In the genomic region with DNA sequence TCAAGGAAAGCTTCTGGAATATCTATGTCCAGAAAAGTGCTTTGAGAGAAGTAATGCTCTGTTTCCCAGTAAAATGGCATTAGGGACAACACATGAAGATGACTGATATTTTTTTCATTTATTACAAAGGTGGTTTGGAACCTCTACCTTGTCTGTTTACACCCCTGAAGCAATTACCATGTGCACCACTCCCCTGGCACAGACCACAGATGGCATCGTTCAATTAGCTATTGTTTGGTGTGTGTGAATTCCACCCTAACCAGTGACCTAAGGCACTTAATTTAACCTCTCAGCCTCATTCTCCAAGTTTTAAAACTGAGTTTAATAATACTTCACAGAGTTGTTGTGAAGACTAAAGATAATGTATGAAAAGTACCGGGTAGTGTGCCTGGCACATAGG, we compare ENCODE assay signal across 17 cellular contexts.
"Had no signal": no experiment of that assay in that cellular context is flagged by ENCODE, and none has a peak within 500 bp of the region (broad histone marks: within the 10 kb centered on the region; RNA-seq: fewer than 3 reads in every experiment).

No MANE protein-coding gene starts in this region.

- H3K36me3 ChIP-seq: neural progenitor cell, ovary, stomach had no signal

- DNase-seq: effector CD4-positive, alpha-beta T cell; endodermal cell; erythroblast; foreskin melanocyte; head of caudate nucleus; natural killer cell; nucleus accumbens; ovary; right cardiac atrium; stimulated activated CD4-positive, alpha-beta T cell treated with anti-CD3 and anti-CD28 coated beads, Interleukin-12 subunit alpha, Interleukin-12 subunit beta, amount 100 ng/mL, for 4 hours; stimulated activated naive CD4-positive, alpha-beta T cell; stomach; substantia nigra; trophoblast cell had no signal

- H3K4me3 ChIP-seq: coronary artery, hepatocyte, neural progenitor cell, ovary, stomach had no signal

- H3K9me3 Mint-ChIP-seq: natural killer cell, neural progenitor cell had no signal

- H3K9me3 ChIP-seq: ovary, stomach had no signal

- H3K27me3 ChIP-seq: hepatocyte, neural progenitor cell, ovary, stomach had no signal

- H3K4me1 ChIP-seq: neural progenitor cell, stomach had no signal

- H3K27ac Mint-ChIP-seq: endodermal cell, natural killer cell, neural progenitor cell had no signal

- ATAC-seq: natural killer cell, right cardiac atrium had no signal

- H3K4me1 Mint-ChIP-seq: endodermal cell, natural killer cell, neural progenitor cell had no signal

- H3K4me3 Mint-ChIP-seq: endodermal cell, natural killer cell, neural progenitor cell had no signal

- H3K27ac ChIP-seq: coronary artery, hepatocyte, neural progenitor cell, ovary, stomach had no signal

- H3K36me3 Mint-ChIP-seq: natural killer cell, neural progenitor cell had no signal
